Comparison of ENCODE assay signal across 8 cellular contexts in the genomic region with DNA sequence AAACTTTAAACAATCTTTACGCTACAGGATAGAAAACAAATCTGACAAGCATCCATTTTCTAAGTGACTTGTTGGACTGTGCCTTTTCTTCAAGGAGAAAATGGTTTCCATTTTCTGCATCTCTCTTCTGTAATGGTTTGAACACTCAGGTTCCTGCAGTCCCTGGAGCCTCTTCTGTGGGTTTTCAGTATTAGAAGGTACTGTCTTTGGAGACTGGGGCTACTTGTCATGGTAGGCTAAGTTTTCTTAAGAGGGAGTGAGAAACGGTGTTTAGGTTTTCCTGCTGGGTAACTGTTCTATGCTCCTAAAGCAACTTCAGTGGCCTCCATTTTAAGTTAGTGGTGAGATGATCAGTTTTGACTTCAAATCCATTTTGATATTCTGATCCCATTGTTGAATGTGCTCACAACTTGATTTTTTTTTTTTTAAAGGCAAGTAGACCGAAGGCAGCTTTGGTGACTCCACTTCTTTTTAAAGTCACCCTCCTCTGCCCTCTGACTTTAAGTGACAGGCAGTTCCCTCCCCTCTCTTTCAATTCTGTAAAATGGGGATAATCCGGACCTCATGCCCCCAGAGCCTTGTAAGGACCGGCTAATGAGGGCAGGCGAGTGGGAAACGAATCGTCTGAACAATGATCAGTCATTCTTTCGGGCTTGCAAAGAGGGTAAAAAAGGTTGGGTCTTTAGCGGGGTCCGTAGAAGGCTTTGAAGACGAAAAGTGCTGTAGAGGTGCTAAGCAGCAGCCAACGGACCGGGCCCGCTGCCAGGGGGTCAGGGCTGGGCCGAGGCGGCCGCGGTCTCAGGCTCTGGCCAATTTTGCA. TPM values are rescaled to one million over a fixed set of nuclear protein-coding genes. Genes with fewer than 3 reads are reported as not detected.
DNase-seq lines count a peak whose midpoint lies in the region; ATAC-seq, FAIRE-seq and TF ChIP-seq lines count a peak whose summit lies in the region.

No MANE protein-coding gene starts in this region.

- no peaks in the 10 kb centered on the region for H3K27me3 Mint-ChIP-seq in IgD-negative memory B cell

- H3K9me3 Mint-ChIP-seq in IgD-negative memory B cell: no peaks in the 10 kb centered on the region

- peak overlapping the region; percentile 98 for H3K27ac ChIP-seq in GM12878 (ENCODE audit: control insufficient read depth, insufficient read depth)
- peak overlapping the region; percentile 85 for H3K27ac ChIP-seq in mesendoderm (ENCODE audit: low read depth, low read length)

- no peak for TF ChIP-seq RAD21 in GM12878 (IDR thresholded peaks at IDR 0.05; ENCODE audit: insufficient read depth, low read depth, low read length)

- H3K18ac ChIP-seq in mesendoderm (ENCODE audit: low read length): peak overlapping the region; percentile 98

- no peaks in the 10 kb centered on the region for H3K36me3 Mint-ChIP-seq in IgD-negative memory B cell

- H3K56ac ChIP-seq in mesendoderm (ENCODE audit: low read length): peak overlapping the region; percentile 93

- no peak for TF ChIP-seq EP300 in GM12878 (IDR thresholded peaks at IDR 0.05; ENCODE audit: borderline replicate concordance in 1 of 2, control insufficient read depth in 1 of 2, low read depth in 2 of 2, low read length in 2 of 2)

- H3K4me1 ChIP-seq in GM12878 (ENCODE audit: control insufficient read depth, insufficient read depth, low read length) (peaks cover 13% of the 10 kb centered on the region), mesendoderm (ENCODE audit: control insufficient read depth, low read depth, low read length) (peaks cover 17% of the 10 kb centered on the region)

- peaks cover 17 to 23% (median 22%) of the 10 kb centered on the region in 3 donors for H3K4me1 Mint-ChIP-seq in IgD-negative memory B cell

- CTCF ChIA-PET in BJ (lab: Yijun Ruan, JAX): interaction anchor here (1.3 to 5.4 kb wide), 3 partner anchors 93 to 97 kb away, joined by 4 to 47 read pairs (median 5); no protein-coding TSS in a partner anchor
- CTCF ChIA-PET in GM12878 (lab: Yijun Ruan, JAX): interaction anchor here (0.7 to 5.3 kb wide), 6 partner anchors 9 to 195 kb away, joined by 3 to 67 read pairs (median 22); partner anchors contain the start of gene PIGV

- peak overlapping the region; percentile 91 to 93 (median 91) for H3K27ac Mint-ChIP-seq in IgD-negative memory B cell

- H3K79me2 ChIP-seq in GM12878 (ENCODE audit: control insufficient read depth, insufficient read depth, low read length) (peaks cover 60% of the 10 kb centered on the region), mesendoderm (ENCODE audit: control insufficient read depth, insufficient read depth, low read length) (peaks cover 36% of the 10 kb centered on the region)

- H4K8ac ChIP-seq in mesendoderm (ENCODE audit: low read depth, low read length): no peak overlapping the region

- H3K9me3 ChIP-seq in GM12878 (replicated peaks; ENCODE audit: control insufficient read depth, insufficient read depth, low read length): no peaks in the 10 kb centered on the region

- in situ Hi-C loops in GM12878 (cut with MboI): no loop called here

- POLR2A ChIA-PET in BJ (lab: Charles Lee) (no interaction called here), GM12878 (lab: Charles Lee) (interaction anchor here (1.1 to 4.7 kb wide), 4 partner anchors 13 to 93 kb away, joined by 3 to 83 read pairs (median 40); partner anchors contain the start of gene PIGV)

- peak overlapping the region; percentile 37 for H2BK15ac ChIP-seq in mesendoderm (replicated peaks; ENCODE audit: low read depth)

- no peak for FAIRE-seq in GM12878 (lab: Jason Lieb, UNC)

- 1% methylated on average over 19 of the region's 19 CpGs for WGBS in GM12878 (ENCODE audit: insufficient coverage, insufficient replicate concordance, low lambda C conversion rate, missing lambda C conversion rate)
- no CpG with 5 or more reads among the region's 19 CpGs for WGBS in mesendoderm (ENCODE audit: extremely low coverage, insufficient coverage, low lambda C conversion rate)

- H3K79me1 ChIP-seq in mesendoderm (ENCODE audit: low read length): no peaks in the 10 kb centered on the region

- H2BK120ac ChIP-seq in mesendoderm (ENCODE audit: low read depth, low read length): no peak overlapping the region

- no peak for TF ChIP-seq POLR2A in GM12878 (IDR thresholded peaks at IDR 0.05; ENCODE audit: low read depth, low read length)

- no peak overlapping the region for H2AK5ac ChIP-seq in mesendoderm (ENCODE audit: low read length)

- H2AFZ ChIP-seq in GM12878 (ENCODE audit: control insufficient read depth, low read depth, low read length): peak overlapping the region; percentile 31

- peak overlapping the region; percentile 94 for H3K9ac ChIP-seq in GM12878 (ENCODE audit: control insufficient read depth, insufficient read depth, low read length)
- peak overlapping the region; percentile 87 for H3K9ac ChIP-seq in mesendoderm (ENCODE audit: low read length)

- H3K27me3 ChIP-seq in BJ (ENCODE audit: control insufficient read depth, insufficient read depth, low read length) (no peaks in the 10 kb centered on the region), GM12878 (replicated peaks in 1 of 2; ENCODE audit: control insufficient read depth in 2 of 2, insufficient read depth in 2 of 2, low read length in 1 of 2) (no peaks in the 10 kb centered on the region), mesendoderm (ENCODE audit: insufficient read depth, low read length, poor library complexity) (no peaks in the 10 kb centered on the region)

- H4K20me1 ChIP-seq in GM12878 (ENCODE audit: control insufficient read depth, insufficient read depth): peaks cover 5% of the 10 kb centered on the region; the same call in 1 of the 2 replicates

- H4K5ac ChIP-seq in mesendoderm (ENCODE audit: low read length): no peak overlapping the region

- H3K36me3 ChIP-seq in BJ (ENCODE audit: control insufficient read depth, insufficient read depth, low read length) (no peaks in the 10 kb centered on the region), GM12878 (ENCODE audit: control insufficient read depth in 2 of 2, insufficient read depth in 2 of 2, low read length in 1 of 2) (no peaks in the 10 kb centered on the region), mesendoderm (ENCODE audit: control insufficient read depth, insufficient read depth, low read length) (no peaks in the 10 kb centered on the region)

- ATAC-seq in GM12878 (peak; percentile 2; the same call in 2 of the 3 replicates), HG03280 (IDR thresholded peaks at IDR 0.05; ENCODE audit: unreplicated experiment) (no peak)

- peak overlapping the region; percentile 48 for H3K23ac ChIP-seq in mesendoderm (ENCODE audit: low read length)

- RAD21 ChIA-PET in GM12878 (lab: Charles Lee; ENCODE audit: unreplicated experiment): interaction anchor here (1.5 to 5.2 kb wide), 4 partner anchors 13 to 94 kb away, joined by 6 to 59 read pairs (median 18); partner anchors contain the start of gene PIGV

- SMC1A ChIA-PET in GM12878 (lab: Charles Lee; ENCODE audit: uncharacterized antibody, unreplicated experiment): interaction anchor here (0.9 to 7.5 kb wide), 10 partner anchors 10 to 95 kb away, joined by 3 to 79 read pairs (median 6); partner anchors contain the start of gene PIGV

- no peak for DNase-seq in BJ (ENCODE audit: low read depth)
- DNase-seq in GM12878 (ENCODE audit: low read depth, low spot score): peak; percentile 50
- DNase-seq in mesendoderm: peak; percentile 31
- DNase-seq in DMS79 treated with DMSO at 0.1 percent for 48 hours (lab: John Stamatoyannopoulos, UW): no peak
- no peak for DNase-seq in NCI-H2081 (lab: John Stamatoyannopoulos, UW)
- no peak for DNase-seq in NCI-H2107 treated with DMSO at 0.1 percent for 48 hours (lab: John Stamatoyannopoulos, UW; ENCODE audit: unreplicated experiment)

- H3K4ac ChIP-seq in mesendoderm (ENCODE audit: low read depth, low read length): peak overlapping the region; percentile 90

- TF ChIP-seq CTCF in BJ (IDR thresholded peaks at IDR 0.05; ENCODE audit: insufficient read depth, low read depth, low read length): no peak
- no peak for TF ChIP-seq CTCF in GM12878 (IDR thresholded peaks at IDR 0.05 in 2 of 3, conservative IDR thresholded peaks at IDR 0.05 in 1 of 3; ENCODE audit: control insufficient read depth in 2 of 3, extremely low read depth in 1 of 3, insufficient read depth in 1 of 3, low read depth in 3 of 3, low read length in 3 of 3)

- BruUV-seq in GM12878 (replicated peaks; lab: Mats Ljungman, UMichigan): TSS peak; percentile 75

- H2BK5ac ChIP-seq in mesendoderm (ENCODE audit: low read length): peak overlapping the region; percentile 43

- H3K4me3 ChIP-seq in BJ (ENCODE audit: low read depth, low read length) (peak overlapping the region; percentile 67), GM12878 (peak overlapping the region; percentile 70), mesendoderm (ENCODE audit: low read length) (peak overlapping the region; percentile 41)

- H3K4me2 ChIP-seq in GM12878 (ENCODE audit: control insufficient read depth, insufficient read depth) (peak overlapping the region; percentile 97), mesendoderm (ENCODE audit: low read length) (peak overlapping the region; percentile 72)

- intact Hi-C loops in GM12878 (cut with micrococcal nuclease; ENCODE audit: unreplicated experiment): loop anchor here (1.0 to 5.0 kb wide), 2 partner anchors 92 to 153 kb away; partner anchors contain the start of gene PIGV

- peak overlapping the region; percentile 94 to 95 (median 94) for H3K4me3 Mint-ChIP-seq in IgD-negative memory B cell

RNA-seq across cellular contexts. Expression of gene ARID1A, which starts 1.0 kb away (rescaled TPM):
- polyA plus RNA-seq in BJ (2011; rRNA removed) (9.3 and 16.0 TPM in 2 replicates), IgD-negative memory B cell (24.4 TPM), GM12878 (2011; rRNA removed) (9.4 and 13.1 TPM in 2 replicates), GM12878 (2014; fragmentation: Illumina TruSeq; extraction: Trizol) (59.0 and 75.1 TPM in 2 replicates), GM12878 (2014; fragmentation: Nextera tagmentation; extraction: Ambion mirVana) (10 to 100 TPM in 1 of 2 experiments, 1 to 10 TPM in 1; 10.0 to 24.5 TPM), GM12878 (2014; rRNA removed) (41.6 and 57.8 TPM in 2 replicates), GM12878 (2016; fragmentation: Nextera tagmentation; extraction: Ambion mirVana) (10 to 100 TPM; 22.2 to 22.8 TPM)
- 28.5 and 50.6 TPM in 2 replicates for polyA minus RNA-seq in BJ (2011; rRNA and poly(A)+ RNA removed)
- total RNA-seq in GM12878 (2013; cell fraction: nucleolus; rRNA removed): 132 and 155 TPM in 2 replicates
- total RNA-seq in GM12878 (2014; rRNA removed) (20.5 and 24.3 TPM in 2 replicates), GM12878 (2014; rRNA removed; fragmentation: Illumina TruSeq; extraction: Trizol) (22.7 and 23.6 TPM in 2 replicates), GM12878 (2021) (93.4 and 98.0 TPM in 2 replicates)
- 28.6 TPM for polyA plus RNA-seq in GM12878 (2011; ENCODE audit: low read depth)
- polyA plus RNA-seq in GM12878 (2011; cell fraction: cytosol; rRNA removed): 18.8 and 23.5 TPM in 2 replicates
- 49.4 and 77.8 TPM in 2 replicates for polyA plus RNA-seq in GM12878 (2011; cell fraction: nucleus; rRNA removed)
- 44.5 and 51.6 TPM in 2 replicates for polyA plus RNA-seq in GM12878 (2012)
- polyA minus RNA-seq in GM12878 (2011; rRNA and poly(A)+ RNA removed): 31.7 and 33.9 TPM in 2 replicates
- polyA minus RNA-seq in GM12878 (2011; cell fraction: cytosol; rRNA and poly(A)+ RNA removed): 29.7 and 37.3 TPM in 2 replicates
- 18.1 and 41.5 TPM in 2 replicates for polyA minus RNA-seq in GM12878 (2011; cell fraction: nucleus; rRNA and poly(A)+ RNA removed)
- 96.8 TPM for polyA plus RNA-seq in mesendoderm (2013, experiment 1 of 2)
- polyA plus RNA-seq in mesendoderm (2013, experiment 2 of 2): 97.9 TPM

Comparison
In these comparisons a context has a peak if more than half of its experiments do, and no peak if none do; other contexts are left out.
1. DNase-seq: peak in GM12878 (single experiment) and mesendoderm (single experiment); none in BJ (single experiment), DMS79 treated with DMSO at 0.1 percent for 48 hours (single experiment), NCI-H2081 (0 of 2) and NCI-H2107 treated with DMSO at 0.1 percent for 48 hours (single experiment).
2. Peak in every context shown above with its lines, with median percentiles within 50 percentile points of each other: H3K4me3 ChIP-seq.